ENCODE assay signal across 18 cellular contexts in the genomic region with DNA sequence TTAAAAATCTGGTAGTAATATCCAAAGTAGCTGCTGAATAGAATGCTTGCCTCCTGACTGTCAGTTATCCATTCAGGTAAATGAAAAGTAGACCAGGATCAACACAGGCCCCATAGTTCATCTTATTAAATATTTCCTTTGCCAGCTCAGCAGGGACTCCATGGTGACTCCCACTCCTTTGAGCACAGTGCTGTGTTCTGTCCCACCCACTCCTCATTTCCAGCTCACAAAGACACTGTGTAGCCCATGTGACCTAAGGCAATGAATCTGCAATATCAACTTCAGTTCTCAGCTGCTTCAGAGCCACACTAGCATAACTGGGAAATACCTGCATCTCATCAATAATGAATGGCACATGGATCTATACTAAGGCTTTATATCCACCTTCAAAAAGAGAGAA.
DNase-seq lines count a peak whose midpoint lies in the region; ATAC-seq, FAIRE-seq and TF ChIP-seq lines count a peak whose summit lies in the region.
"Had no signal": no experiment of that assay in that cellular context is flagged by ENCODE, and none has a peak within 500 bp of the region (broad histone marks: within the 10 kb centered on the region; RNA-seq: fewer than 3 reads in every experiment).

No MANE protein-coding gene starts in this region.

- H4K20me1 ChIP-seq in BLaER1 (no peaks in the 10 kb centered on the region), neural progenitor cell (ENCODE audit: low read depth) (no peaks in the 10 kb centered on the region)

- H3K4me3 ChIP-seq in BLaER1, result no peak overlapping the region
- no peak overlapping the region for H3K4me3 ChIP-seq in neural progenitor cell
- no peak overlapping the region for H3K4me3 ChIP-seq in small intestine (ENCODE audit: low read depth in 1 of 2, low read length in 2 of 2)
- no peak overlapping the region for H3K4me3 ChIP-seq in pancreas
- H3K4me3 ChIP-seq: GM12878 had no signal

- H3K4me2 ChIP-seq in BLaER1 (0 out of 2 replicates have a peak overlapping the region, but pooled peaks have one; percentile 4), neural progenitor cell (no peak overlapping the region)

- H3K36me3 Mint-ChIP-seq in neural progenitor cell, result no peaks in the 10 kb centered on the region
- H3K36me3 Mint-ChIP-seq: CD8-positive, alpha-beta T cell had no signal

- no peak overlapping the region for H3K27ac ChIP-seq in BLaER1
- H3K27ac ChIP-seq in neural progenitor cell, result no peak overlapping the region
- H3K27ac ChIP-seq in small intestine (ENCODE audit: low read depth in 1 of 2, low read length in 1 of 2), result no peak overlapping the region
- no peak overlapping the region for H3K27ac ChIP-seq in pancreas

- H3K4me3 Mint-ChIP-seq in neural progenitor cell, result no peak overlapping the region
- H3K4me3 Mint-ChIP-seq: CD8-positive, alpha-beta T cell; HFFc6 had no signal

- no peaks in the 10 kb centered on the region for H3K79me2 ChIP-seq in neural progenitor cell (ENCODE audit: low read depth)

- peaks cover 9% of the 10 kb centered on the region for H3K4me1 Mint-ChIP-seq in neural progenitor cell

- FAIRE-seq in small intestine (lab: Jason Lieb, UNC), result no peak
- no peak for FAIRE-seq in pancreas (lab: Jason Lieb, UNC)
- FAIRE-seq: A204.1, GM12878, HTR-8/SVneo had no signal

- H3K9me3 ChIP-seq in BLaER1 (no peaks in the 10 kb centered on the region), neural progenitor cell (ENCODE audit: low read depth) (no peaks in the 10 kb centered on the region), small intestine (ENCODE audit: control insufficient read depth, low read depth) (no peaks in the 10 kb centered on the region), pancreas (no peaks in the 10 kb centered on the region)

- H3K9me3 Mint-ChIP-seq in neural progenitor cell, result peaks cover 2% of the 10 kb centered on the region
- H3K9me3 Mint-ChIP-seq: CD8-positive, alpha-beta T cell had no signal

- ATAC-seq in pancreas (no peak), HG03108 (IDR thresholded peaks at IDR 0.05; ENCODE audit: unreplicated experiment) (no peak)
- ATAC-seq: CD8-positive, alpha-beta T cell; GM12878; HCT116 had no signal

- H2AFZ ChIP-seq in neural progenitor cell (replicated peaks), result no peak overlapping the region

- peaks cover 2% of the 10 kb centered on the region for H3K27me3 Mint-ChIP-seq in neural progenitor cell (ENCODE audit: insufficient read depth, low read depth)

- H3K9ac ChIP-seq in BLaER1, result no peak overlapping the region
- H3K9ac ChIP-seq in neural progenitor cell, result no peak overlapping the region

- H3F3A ChIP-seq in neural progenitor cell (ENCODE audit: low read depth), result no peaks in the 10 kb centered on the region

- H3K27me3 ChIP-seq in BLaER1 (no peaks in the 10 kb centered on the region), neural progenitor cell (no peaks in the 10 kb centered on the region), small intestine (ENCODE audit: control insufficient read depth in 2 of 2, insufficient read depth in 2 of 2, low read length in 2 of 2) (no peaks in the 10 kb centered on the region), pancreas (no peaks in the 10 kb centered on the region)

- TF ChIP-seq CTCF in neural progenitor cell (IDR thresholded peaks at IDR 0.05) (no peak), pancreas (IDR thresholded peaks at IDR 0.05) (no peak)

- H3K36me3 ChIP-seq in BLaER1, result no peaks in the 10 kb centered on the region
- H3K36me3 ChIP-seq in neural progenitor cell, result no peaks in the 10 kb centered on the region
- no peaks in the 10 kb centered on the region for H3K36me3 ChIP-seq in small intestine (ENCODE audit: control insufficient read depth in 2 of 2, insufficient read depth in 2 of 2, low read length in 2 of 2)
- H3K36me3 ChIP-seq in pancreas, result no peaks in the 10 kb centered on the region

- intact Hi-C loops in pancreas (cut with DNase I), result no loop called here

- DNase-seq in NCI-H69 (lab: John Stamatoyannopoulos, UW) (peak; percentile 5), neural progenitor cell (ENCODE audit: low spot score) (no peak), small intestine (no peak), pancreas (no peak)
- DNase-seq: ACHN; Calu3; CD8-positive, alpha-beta T cell; DMS79 treated with DMSO at 0.1 percent for 48 hours; GOT3; H7; HFFc6; IMR-90 had no signal

- peak overlapping the region; percentile 37 for H3K27ac Mint-ChIP-seq in neural progenitor cell
- H3K27ac Mint-ChIP-seq: CD8-positive, alpha-beta T cell; HFFc6 had no signal

- peaks cover 5% of the 10 kb centered on the region for H3K4me1 ChIP-seq in BLaER1
- no peaks in the 10 kb centered on the region for H3K4me1 ChIP-seq in neural progenitor cell
- no peaks in the 10 kb centered on the region for H3K4me1 ChIP-seq in small intestine (ENCODE audit: control insufficient read depth in 2 of 2, insufficient read depth in 1 of 2, low read depth in 1 of 2, low read length in 1 of 2)
- no peaks in the 10 kb centered on the region for H3K4me1 ChIP-seq in pancreas
